Comparison of ENCODE assay signal across 11 cellular contexts in the genomic region with DNA sequence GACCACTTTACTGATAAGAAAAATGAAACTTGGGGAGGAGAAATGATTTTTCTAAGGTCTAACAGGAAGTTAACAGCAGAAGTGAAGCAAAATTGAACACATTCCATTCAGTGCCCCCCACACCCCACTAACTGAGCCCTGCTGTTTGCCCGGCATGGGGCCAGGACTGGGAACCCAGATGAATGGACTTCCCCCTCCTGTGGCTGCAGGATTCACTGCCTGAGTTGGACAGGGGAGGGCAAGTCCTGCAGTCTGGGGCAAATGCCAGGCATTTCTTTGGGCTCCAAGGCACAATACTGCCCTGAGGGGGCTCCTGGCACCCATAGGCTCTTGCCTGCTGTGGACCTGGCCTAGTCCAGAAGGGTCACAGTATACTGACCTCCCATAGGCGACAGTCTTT. TPM values are rescaled to one million over a fixed set of nuclear protein-coding genes. Genes with fewer than 3 reads are reported as not detected.
DNase-seq lines count a peak whose midpoint lies in the region; ATAC-seq, FAIRE-seq and TF ChIP-seq lines count a peak whose summit lies in the region.
"Had no signal": no experiment of that assay in that cellular context is flagged by ENCODE, and none has a peak within 500 bp of the region (broad histone marks: within the 10 kb centered on the region; RNA-seq: fewer than 3 reads in every experiment).

No MANE protein-coding gene starts in this region.

- peaks cover 23% of the 10 kb centered on the region for H3K36me3 Mint-ChIP-seq in CD8-positive, alpha-beta T cell
- peaks cover 34% of the 10 kb centered on the region for H3K36me3 Mint-ChIP-seq in activated T-helper 1 cell treated with anti-CD3 and anti-CD28 coated beads, Interleukin-12 subunit alpha, Interleukin-12 subunit beta, Interleukin-2, Interleukin-4 antibody, amounts not matched to agents 30 ng/mL and 10 ng/mL and 1 ng/mL, durations not matched to agents 14 hours and 24 hours and 36 hours (ENCODE audit: low read depth)
- H3K36me3 Mint-ChIP-seq: IgD-negative memory B cell had no signal

- no peak overlapping the region for H3K27ac Mint-ChIP-seq in CD8-positive, alpha-beta T cell
- H3K27ac Mint-ChIP-seq in activated T-helper 1 cell treated with anti-CD3 and anti-CD28 coated beads, Interleukin-12 subunit alpha, Interleukin-12 subunit beta, Interleukin-2, Interleukin-4 antibody, amounts not matched to agents 30 ng/mL and 10 ng/mL and 1 ng/mL, durations not matched to agents 14 hours and 24 hours and 36 hours: no peak overlapping the region
- H3K27ac Mint-ChIP-seq: T-cell had no signal

- H3K4me2 ChIP-seq in osteoblast (ENCODE audit: insufficient read depth, low read length): no peak overlapping the region

- CTCF ChIA-PET in CD8-positive, alpha-beta T cell (lab: Charles Lee): interaction anchor here (1.0 to 1.7 kb wide), 4 partner anchors 17 to 29 kb away, joined by 4 to 5 read pairs (median 4); a partner anchor contains a TSS

- no peaks in the 10 kb centered on the region for H3K9me3 Mint-ChIP-seq in CD8-positive, alpha-beta T cell
- H3K9me3 Mint-ChIP-seq in activated T-helper 1 cell treated with anti-CD3 and anti-CD28 coated beads, Interleukin-12 subunit alpha, Interleukin-12 subunit beta, Interleukin-2, Interleukin-4 antibody, amounts not matched to agents 30 ng/mL and 10 ng/mL and 1 ng/mL, durations not matched to agents 14 hours and 24 hours and 36 hours: no peaks in the 10 kb centered on the region
- H3K9me3 Mint-ChIP-seq: IgD-negative memory B cell, T-cell had no signal

- H3K27me3 ChIP-seq in CD8-positive, alpha-beta T cell (ENCODE audit: insufficient read depth, low read length): no peaks in the 10 kb centered on the region
- no peaks in the 10 kb centered on the region for H3K27me3 ChIP-seq in right lobe of liver
- H3K27me3 ChIP-seq in osteoblast (ENCODE audit: insufficient read depth, low read length): no peaks in the 10 kb centered on the region

- TF ChIP-seq CTCF in CD8-positive, alpha-beta T cell (IDR thresholded peaks at IDR 0.05): no peak
- no peak for TF ChIP-seq CTCF in right lobe of liver (IDR thresholded peaks at IDR 0.05)
- TF ChIP-seq CTCF in D721Med (IDR thresholded peaks at IDR 0.05; ENCODE audit: insufficient read depth, missing control alignments): no peak
- no peak for TF ChIP-seq CTCF in osteoblast (IDR thresholded peaks at IDR 0.05; ENCODE audit: extremely low read depth, low read depth, low read length)

- H3K4me1 ChIP-seq in CD8-positive, alpha-beta T cell (ENCODE audit: insufficient read depth, low read length): peaks cover 98% of the 10 kb centered on the region
- H3K4me1 ChIP-seq in right lobe of liver (no peaks in the 10 kb centered on the region), osteoblast (ENCODE audit: insufficient read depth, low read length) (peaks cover 41% of the 10 kb centered on the region)

- peaks cover 17% of the 10 kb centered on the region for H3K4me1 Mint-ChIP-seq in CD8-positive, alpha-beta T cell (ENCODE audit: low read depth)
- peaks cover 11% of the 10 kb centered on the region for H3K4me1 Mint-ChIP-seq in activated T-helper 1 cell treated with anti-CD3 and anti-CD28 coated beads, Interleukin-12 subunit alpha, Interleukin-12 subunit beta, Interleukin-2, Interleukin-4 antibody, amounts not matched to agents 30 ng/mL and 10 ng/mL and 1 ng/mL, durations not matched to agents 14 hours and 24 hours and 36 hours (ENCODE audit: low read depth)

- H3K27ac ChIP-seq in CD8-positive, alpha-beta T cell (ENCODE audit: low read depth, low read length): no peak overlapping the region
- H3K27ac ChIP-seq in right lobe of liver (no peak overlapping the region), osteoblast (ENCODE audit: low read depth, low read length) (no peak overlapping the region)

- no peaks in the 10 kb centered on the region for H3K36me3 ChIP-seq in CD8-positive, alpha-beta T cell (ENCODE audit: insufficient read depth, low read length)
- H3K36me3 ChIP-seq in right lobe of liver (no peaks in the 10 kb centered on the region), osteoblast (ENCODE audit: insufficient read depth, low read length) (peaks cover 6% of the 10 kb centered on the region)

- TF ChIP-seq POLR2A in right lobe of liver (IDR thresholded peaks at IDR 0.05): no peak

- intact Hi-C loops in CD8-positive, alpha-beta T cell (cut with DNase I, micrococcal nuclease): loop anchor here in 1 of 2 experiments (5.0 kb wide), 1 partner anchor 758 kb away; a partner anchor contains a TSS
- intact Hi-C loops in activated T-helper 1 cell treated with anti-CD3 and anti-CD28 coated beads, Interleukin-12 subunit alpha, Interleukin-12 subunit beta, Interleukin-2, Interleukin-4 antibody, amounts not matched to agents 30 ng/mL and 10 ng/mL and 1 ng/mL, durations not matched to agents 14 hours and 24 hours and 36 hours (cut with micrococcal nuclease): no loop called here
- intact Hi-C loops in right lobe of liver (cut with DNase I): no loop called here

- no peaks in the 10 kb centered on the region for H3K9me3 ChIP-seq in CD8-positive, alpha-beta T cell (ENCODE audit: low read length)
- H3K9me3 ChIP-seq in right lobe of liver (no peaks in the 10 kb centered on the region), osteoblast (ENCODE audit: low read depth, low read length) (no peaks in the 10 kb centered on the region)

- peaks cover 19% of the 10 kb centered on the region for H4K20me1 ChIP-seq in osteoblast (ENCODE audit: insufficient read depth, low read length)

- H3K27me3 Mint-ChIP-seq in CD8-positive, alpha-beta T cell (ENCODE audit: low read depth): no peaks in the 10 kb centered on the region
- H3K27me3 Mint-ChIP-seq in activated T-helper 1 cell treated with anti-CD3 and anti-CD28 coated beads, Interleukin-12 subunit alpha, Interleukin-12 subunit beta, Interleukin-2, Interleukin-4 antibody, amounts not matched to agents 30 ng/mL and 10 ng/mL and 1 ng/mL, durations not matched to agents 14 hours and 24 hours and 36 hours (ENCODE audit: insufficient read depth): no peaks in the 10 kb centered on the region
- H3K27me3 Mint-ChIP-seq: IgD-negative memory B cell, T-cell had no signal

- no peak overlapping the region for H3K4me3 ChIP-seq in CD8-positive, alpha-beta T cell (ENCODE audit: low read depth, low read length)
- no peak overlapping the region for H3K4me3 ChIP-seq in right lobe of liver
- no peak overlapping the region for H3K4me3 ChIP-seq in osteoblast (ENCODE audit: insufficient read depth, low read length)

- FAIRE-seq in D721Med (lab: Jason Lieb, UNC): no peak

- POLR2A ChIA-PET in CD8-positive, alpha-beta T cell (lab: Charles Lee): interaction anchor here (1.1 to 3.7 kb wide), 7 partner anchors 10 to 129 kb away, joined by 3 to 11 read pairs (median 5); no protein-coding TSS in a partner anchor

- H2AFZ ChIP-seq in osteoblast (ENCODE audit: low read length): no peak overlapping the region

- H3K4me3 Mint-ChIP-seq in CD8-positive, alpha-beta T cell: peak overlapping the region; percentile 74
- peak overlapping the region; percentile 75 for H3K4me3 Mint-ChIP-seq in activated T-helper 1 cell treated with anti-CD3 and anti-CD28 coated beads, Interleukin-12 subunit alpha, Interleukin-12 subunit beta, Interleukin-2, Interleukin-4 antibody, amounts not matched to agents 30 ng/mL and 10 ng/mL and 1 ng/mL, durations not matched to agents 14 hours and 24 hours and 36 hours

- no peak for DNase-seq in CD8-positive, alpha-beta T cell
- DNase-seq in activated T-helper 1 cell treated with anti-CD3 and anti-CD28 coated beads, Interleukin-12 subunit alpha, Interleukin-12 subunit beta, Interleukin-2, Interleukin-4 antibody, amounts not matched to agents 30 ng/mL and 10 ng/mL and 1 ng/mL, durations not matched to agents 14 hours and 24 hours and 36 hours (ENCODE audit: low spot score): no peak
- no peak for DNase-seq in right lobe of liver
- no peak for DNase-seq in NCI-H446 treated with DMSO at 0.1 percent for 48 hours (lab: John Stamatoyannopoulos, UW)
- no peak for DNase-seq in D721Med (ENCODE audit: insufficient read length, low spot score)
- DNase-seq in osteoblast (ENCODE audit: insufficient read length, low spot score, missing footprints): no peak
- DNase-seq: effector CD4-positive, alpha-beta T cell; T-cell had no signal

- ATAC-seq in CD8-positive, alpha-beta T cell: no peak
- ATAC-seq in GM21515 (IDR thresholded peaks at IDR 0.05; ENCODE audit: unreplicated experiment) (peak; percentile 25), right lobe of liver (peak; percentile 13 to 38 (median 26)), GM18519 (IDR thresholded peaks at IDR 0.05; ENCODE audit: low FRiP score, unreplicated experiment) (no peak)

- 70% methylated on average over 1 of the region's 2 CpGs for whole genome bisulfite sequencing in right lobe of liver (ENCODE audit: insufficient coverage, low coverage, low lambda C conversion rate, missing lambda C conversion rate)

- peaks cover 76% of the 10 kb centered on the region for H3K79me2 ChIP-seq in osteoblast (ENCODE audit: insufficient read depth, low read length)

RNA-seq across cellular contexts. Expression of a gene that starts 28.3 kb away (rescaled TPM):
- 100 to 1,000 TPM; 479 to 483 TPM for total RNA-seq in CD8-positive, alpha-beta T cell
- 347 and 355 TPM in 2 replicates for total RNA-seq in activated T-helper 1 cell treated with anti-CD3 and anti-CD28 coated beads, Interleukin-12 subunit alpha, Interleukin-12 subunit beta, Interleukin-2, Interleukin-4 antibody, amounts not matched to agents 30 ng/mL and 10 ng/mL and 1 ng/mL, durations not matched to agents 14 hours and 24 hours and 36 hours
- total RNA-seq in right lobe of liver (10 to 100 TPM; 16.8 to 33.7 (median 23.5) TPM), osteoblast (104 and 106 TPM in 2 replicates)

Comparison
In these comparisons a context has a peak if more than half of its experiments do, and no peak if none do; other contexts are left out.
1. ATAC-seq: peak in GM21515 (single experiment) and right lobe of liver (4 of 4); none in CD8-positive, alpha-beta T cell (single experiment) and GM18519 (single experiment).